Comparison of ENCODE assay signal across 11 cellular contexts in genomic region chr11:128732471-128733277, GRCh38. TPM values are rescaled to one million over a fixed set of nuclear protein-coding genes. Genes with fewer than 3 reads are reported as not detected.
A peak's percentile ranks its signal among the peaks of the same experiment; 100 is the strongest.
DNase-seq lines count a peak whose midpoint lies in the region; ATAC-seq, FAIRE-seq and TF ChIP-seq lines count a peak whose summit lies in the region.
"Had no signal": no experiment of that assay in that cellular context is flagged by ENCODE, and none has a peak within 500 bp of the region (broad histone marks: within the 10 kb centered on the region; RNA-seq: fewer than 3 reads in every experiment).

No MANE protein-coding gene starts in this region.

- FAIRE-seq in HTR-8/SVneo (lab: Jason Lieb, UNC), result no peak

- TF ChIP-seq CTCF in osteocyte (IDR thresholded peaks at IDR 0.05) (no peak), left lung (IDR thresholded peaks at IDR 0.05) (no peak)

- no peak for DNase-seq in HTR-8/SVneo (ENCODE audit: insufficient read length, low spot score)
- no peak for DNase-seq in osteocyte (ENCODE audit: extremely low spot score, unreplicated experiment)
- DNase-seq in DMS153 treated with DMSO at 0.1 percent for 48 hours (lab: John Stamatoyannopoulos, UW; ENCODE audit: unreplicated experiment), result no peak
- DNase-seq in left lung, result no peak
- DNase-seq: left ventricle myocardium superior; stimulated activated CD4-positive, alpha-beta T cell treated with anti-CD3 and anti-CD28 coated beads, Interleukin-15, amount 100 ng/mL, for 24 hours; uterus had no signal

- no peak overlapping the region for H3K27ac ChIP-seq in iPS-20b (ENCODE audit: low read length)
- H3K27ac ChIP-seq in left lung, result peak overlapping the region in 1 of 2 donors; percentile 2
- H3K27ac ChIP-seq: uterus had no signal

- ATAC-seq in GM18520 (IDR thresholded peaks at IDR 0.05; ENCODE audit: unreplicated experiment) (peak; percentile 29), GM21717 (IDR thresholded peaks at IDR 0.05; ENCODE audit: unreplicated experiment) (peak; percentile 22), HG03520 (IDR thresholded peaks at IDR 0.05; ENCODE audit: unreplicated experiment) (peak; percentile 23), left lung (no peak)
- ATAC-seq: left ventricle myocardium superior had no signal

- intact Hi-C loops in left lung (cut with DNase I), result no loop called here

- H3K4me1 ChIP-seq in iPS-20b (ENCODE audit: insufficient read depth, low read length), result peaks cover 53% of the 10 kb centered on the region
- H3K4me1 ChIP-seq in left lung, result peaks cover 14 to 100% of the 10 kb centered on the region in 2 donors
- H3K4me1 ChIP-seq: uterus had no signal

- H3K9me3 Mint-ChIP-seq in osteocyte (ENCODE audit: unreplicated experiment), result no peaks in the 10 kb centered on the region

- H3K36me3 Mint-ChIP-seq in osteocyte (ENCODE audit: unreplicated experiment), result peaks cover 11% of the 10 kb centered on the region

- H3K9ac ChIP-seq in iPS-20b (ENCODE audit: low read depth, low read length), result peak overlapping the region; percentile 37; the same call in 1 of the 2 replicates

- H3K4me3 Mint-ChIP-seq in osteocyte (ENCODE audit: unreplicated experiment), result no peak overlapping the region

- no peak overlapping the region for H3K4me3 ChIP-seq in iPS-20b (ENCODE audit: low read length)
- H3K4me3 ChIP-seq in left lung, result no peak overlapping the region
- H3K4me3 ChIP-seq: uterus had no signal

- peaks cover 35% of the 10 kb centered on the region for H3K4me1 Mint-ChIP-seq in osteocyte (ENCODE audit: unreplicated experiment)

- no peaks in the 10 kb centered on the region for H3K9me3 ChIP-seq in iPS-20b (ENCODE audit: insufficient read depth, low read depth, low read length)
- no peaks in the 10 kb centered on the region for H3K9me3 ChIP-seq in left lung
- H3K9me3 ChIP-seq: uterus had no signal

- H3K27me3 ChIP-seq in iPS-20b (ENCODE audit: insufficient read depth, low read length) (peaks cover 28% of the 10 kb centered on the region), left lung (no peaks in the 10 kb centered on the region)
- H3K27me3 ChIP-seq: uterus had no signal

- H3K27ac Mint-ChIP-seq in osteocyte (ENCODE audit: unreplicated experiment), result no peak overlapping the region

- no peaks in the 10 kb centered on the region for H3K36me3 ChIP-seq in iPS-20b (ENCODE audit: insufficient read depth, low read depth, low read length)
- H3K36me3 ChIP-seq in left lung, result no peaks in the 10 kb centered on the region
- H3K36me3 ChIP-seq: uterus had no signal

- no peaks in the 10 kb centered on the region for H3K27me3 Mint-ChIP-seq in osteocyte (ENCODE audit: unreplicated experiment)

RNA-seq across cellular contexts. Expression of gene FLI1, which starts 38.8 kb away (rescaled TPM):
- 20.9 and 22.1 TPM in 2 replicates for total RNA-seq in osteocyte
- total RNA-seq in left lung, result 10 to 100 TPM; 27.4 to 53.8 TPM
